In genomic region chr1:72547412-72547811, GRCh38 we compare ENCODE assay signal across 1 cellular context.
A peak's percentile ranks its signal among the peaks of the same experiment; 100 is the strongest.
TF ChIP-seq lines count a peak whose summit lies in the region.

No MANE protein-coding gene starts in this region.

TF ChIP-seq in H1, 55 proteins besides CTCF, POLR2A, EP300 and RAD21:
- TF ChIP-seq RFX5 (IDR thresholded peaks at IDR 0.05; ENCODE audit: borderline replicate concordance, low read depth, low read length) (no peak), SP1 (IDR thresholded peaks at IDR 0.05; ENCODE audit: low read depth, low read length) (0 out of 2 replicates have a peak, but pooled peaks have one; percentile 22), BACH1 (IDR thresholded peaks at IDR 0.05; ENCODE audit: low read length) (no peak)
